In the genomic region with DNA sequence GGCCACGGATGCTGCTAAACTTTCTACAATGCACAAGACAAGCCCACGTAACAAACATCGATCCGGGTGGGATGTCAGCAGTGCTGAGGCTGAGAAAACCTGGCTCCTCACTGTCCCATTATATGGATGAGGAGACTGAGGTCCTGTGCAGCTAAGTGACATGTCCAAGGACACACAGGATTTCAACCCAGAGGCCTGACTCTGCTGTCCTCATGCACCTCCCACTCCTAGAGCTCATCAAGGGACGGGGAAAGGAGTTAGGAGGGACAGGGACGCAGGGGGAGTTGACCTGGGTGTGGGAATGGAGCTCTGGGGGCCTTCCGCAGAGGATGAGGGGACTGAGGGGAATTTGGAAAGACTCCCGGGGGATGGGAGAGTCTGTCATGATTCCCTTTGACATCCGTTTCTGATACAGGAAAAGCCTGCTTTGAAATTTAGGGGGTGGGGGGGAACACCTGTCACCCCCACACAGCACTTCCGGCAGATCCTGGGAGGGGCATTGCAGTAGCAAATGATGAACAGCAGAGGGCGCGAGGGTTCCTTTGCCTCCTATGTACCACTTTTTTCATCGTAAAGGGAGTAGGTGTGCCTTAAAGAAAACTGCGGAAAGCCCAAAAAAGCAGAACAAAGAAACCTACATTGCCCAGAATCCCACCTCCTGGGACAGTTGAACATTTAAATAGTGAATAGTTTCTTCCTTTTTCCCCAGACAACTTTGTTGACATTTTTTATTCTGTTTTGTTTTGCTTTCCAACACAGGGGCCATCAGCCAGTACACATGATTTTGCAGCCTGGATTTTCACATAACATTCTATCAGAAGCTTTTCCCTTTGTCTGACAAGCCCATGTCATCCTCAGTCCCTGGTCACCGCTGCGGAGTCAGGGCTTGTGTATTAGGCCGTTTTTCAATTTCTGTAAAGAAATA, we compare ENCODE assay signal across 9 cellular contexts. TPM values are rescaled to one million over a fixed set of nuclear protein-coding genes. Genes with fewer than 3 reads are reported as not detected.
A peak's percentile ranks its signal among the peaks of the same experiment; 100 is the strongest.
DNase-seq lines count a peak whose midpoint lies in the region; ATAC-seq and TF ChIP-seq lines count a peak whose summit lies in the region.
"Had no signal": no experiment of that assay in that cellular context is flagged by ENCODE, and none has a peak within 500 bp of the region (broad histone marks: within the 10 kb centered on the region; RNA-seq: fewer than 3 reads in every experiment).

No MANE protein-coding gene starts in this region.

- H3K4me1 ChIP-seq in gastroesophageal sphincter (peaks cover 0 to 8% (median 0%) of the 10 kb centered on the region in 3 donors), psoas muscle (no peaks in the 10 kb centered on the region)

- 34 to 40% methylated on average over 9 to 13 of the region's 17 CpGs for WGBS in gastroesophageal sphincter (ENCODE audit: low coverage in 1 of 2), 2 donors
- WGBS in psoas muscle, 3 donors, result 46 to 51% (median 47%) methylated on average over 17 of the region's 17 CpGs

- no peaks in the 10 kb centered on the region for H3K9me3 ChIP-seq in gastroesophageal sphincter
- H3K9me3 ChIP-seq in psoas muscle, result no peaks in the 10 kb centered on the region

- intact Hi-C loops in psoas muscle (cut with DNase I), result loop anchor here in 1 of 2 donors (5.0 kb wide), 1 partner anchor 389 kb away; no protein-coding TSS in a partner anchor

- peak; percentile 55 for ATAC-seq in gastroesophageal sphincter
- no peak for ATAC-seq in psoas muscle
- no peak for ATAC-seq in HG03095 (IDR thresholded peaks at IDR 0.05; ENCODE audit: unreplicated experiment)
- no peak for ATAC-seq in GM18870 (IDR thresholded peaks at IDR 0.05; ENCODE audit: unreplicated experiment)

- TF ChIP-seq CTCF in LNCAP (IDR thresholded peaks at IDR 0.05), result peak; percentile 98
- peak; percentile 66 to 95 (median 88) for TF ChIP-seq CTCF in gastroesophageal sphincter (IDR thresholded peaks at IDR 0.05)
- TF ChIP-seq CTCF in psoas muscle (IDR thresholded peaks at IDR 0.05), result peak; percentile 64

- TF ChIP-seq POLR2A in gastroesophageal sphincter (IDR thresholded peaks at IDR 0.05), result no peak

- peaks cover 19% of the 10 kb centered on the region for H3K27me3 ChIP-seq in gastroesophageal sphincter
- H3K27me3 ChIP-seq in psoas muscle (ENCODE audit: insufficient read depth in 3 of 3, low read length in 2 of 3), result peaks cover 0 to 5% (median 0%) of the 10 kb centered on the region in 3 donors

- TF ChIP-seq EP300 in gastroesophageal sphincter (IDR thresholded peaks at IDR 0.05), result no peak

- no peak overlapping the region for H3K4me3 ChIP-seq in gastroesophageal sphincter
- H3K4me3 ChIP-seq in psoas muscle, result no peak overlapping the region

- peak; percentile 60 for DNase-seq in DMS153 treated with DMSO at 0.1 percent for 48 hours (lab: John Stamatoyannopoulos, UW; ENCODE audit: unreplicated experiment)
- peak; percentile 59 for DNase-seq in RPMI7951 (ENCODE audit: low read depth)
- DNase-seq in activated gamma-delta T cell treated with anti-CD3 and anti-CD28 coated beads, Interleukin-2, amount 50 U/mL, for 16 hours (ENCODE audit: low read depth), result peak; percentile 7
- DNase-seq in psoas muscle, result peak; percentile 35 to 58

- H3K36me3 ChIP-seq in gastroesophageal sphincter (no peaks in the 10 kb centered on the region), psoas muscle (ENCODE audit: insufficient read depth in 1 of 2, low read depth in 1 of 2) (no peaks in the 10 kb centered on the region)

- H3K27ac ChIP-seq in gastroesophageal sphincter (no peak overlapping the region), psoas muscle (no peak overlapping the region)

RNA-seq across cellular contexts. Expression of gene SLC2A10, which starts 48.6 kb away (rescaled TPM):
- total RNA-seq in RPMI7951 (2014; rRNA removed; shearing (Covaris generic)), result 20.4 and 23.4 TPM in 2 replicates
- total RNA-seq in gastroesophageal sphincter (10 to 100 TPM in 3 of 4 donors, 1 to 10 TPM in 1; 10.0 to 20.1 (median 11.5) TPM), psoas muscle (1 to 10 TPM in 3 of 4 donors, under 1 TPM in 1; 0.40 to 1.7 (median 1.3) TPM)
- polyA plus RNA-seq in psoas muscle, result 1 to 10 TPM in 1 of 3 donors, under 1 TPM in 2; 0.61 to 1.3 (median 0.84) TPM
- total RNA-seq: T-helper 2 cell treated with Interferon-gamma antibody and Interleukin-4, amounts not matched to agents 100 ng/mL and 5 ng/mL, for 36 hours had no signal

Comparison
In these comparisons a context has a peak if more than half of its experiments do, and no peak if none do; other contexts are left out.
1. DNase-seq: peak in every context shown above with its lines; median percentile 60 in DMS153 treated with DMSO at 0.1 percent for 48 hours; 59 in RPMI7951; 46 in psoas muscle; 7 in activated gamma-delta T cell treated with anti-CD3 and anti-CD28 coated beads, Interleukin-2, amount 50 U/mL, for 16 hours.